In genomic region chr18:46079336-46079735, GRCh38 we compare ENCODE assay signal across 2 cellular contexts.
TF ChIP-seq lines count a peak whose summit lies in the region.

No MANE protein-coding gene starts in this region.

TF ChIP-seq in GM12891, 5 proteins besides CTCF, POLR2A, EP300 and RAD21:
- TF ChIP-seq POLR2AphosphoS5 (IDR thresholded peaks at IDR 0.05; ENCODE audit: low read depth, low read length) (0 out of 2 replicates have a peak, but pooled peaks have one; percentile 5), SPI1 (IDR thresholded peaks at IDR 0.05; ENCODE audit: low read depth, low read length) (no peak)
TF ChIP-seq in GM12891: peak in this region for 1.

TF ChIP-seq in K562, 482 proteins besides CTCF, POLR2A, EP300 and RAD21:
- TF ChIP-seq ZNF121 (CRISPR knock-in tag; conservative IDR thresholded peaks at IDR 0.05) (peak; percentile 56; the same call in 1 of the 2 replicates), ZBTB7A (IDR thresholded peaks at IDR 0.05; ENCODE audit: borderline replicate concordance, control insufficient read depth, low read depth, low read length) (no peak)
